9 cellular contexts compared by ENCODE assay signal in genomic region chr1:217019475-217019874, GRCh38.
"Had no signal": no experiment of that assay in that cellular context is flagged by ENCODE, and none has a peak within 500 bp of the region (broad histone marks: within the 10 kb centered on the region; RNA-seq: fewer than 3 reads in every experiment).

No MANE protein-coding gene starts in this region.

- ATAC-seq: HCT116, K562 had no signal

- H3K36me3 ChIP-seq: HAP-1 had no signal

- H3K9ac ChIP-seq: GM23248 had no signal

- FAIRE-seq: HTR-8/SVneo, K562 had no signal

- H2AFZ ChIP-seq: GM23248 had no signal

- H3K9me3 ChIP-seq: HAP-1 had no signal

- DNase-seq: GM23248, GOT3, H7, HFFc6, IMR-90 had no signal

- H3K27ac ChIP-seq: GM23248 had no signal

- H3K4me3 ChIP-seq: GM23248, HAP-1, K562 had no signal

- H3K4me1 ChIP-seq: HAP-1 had no signal
